Comparison of ENCODE assay signal across 1 cellular context in the genomic region with DNA sequence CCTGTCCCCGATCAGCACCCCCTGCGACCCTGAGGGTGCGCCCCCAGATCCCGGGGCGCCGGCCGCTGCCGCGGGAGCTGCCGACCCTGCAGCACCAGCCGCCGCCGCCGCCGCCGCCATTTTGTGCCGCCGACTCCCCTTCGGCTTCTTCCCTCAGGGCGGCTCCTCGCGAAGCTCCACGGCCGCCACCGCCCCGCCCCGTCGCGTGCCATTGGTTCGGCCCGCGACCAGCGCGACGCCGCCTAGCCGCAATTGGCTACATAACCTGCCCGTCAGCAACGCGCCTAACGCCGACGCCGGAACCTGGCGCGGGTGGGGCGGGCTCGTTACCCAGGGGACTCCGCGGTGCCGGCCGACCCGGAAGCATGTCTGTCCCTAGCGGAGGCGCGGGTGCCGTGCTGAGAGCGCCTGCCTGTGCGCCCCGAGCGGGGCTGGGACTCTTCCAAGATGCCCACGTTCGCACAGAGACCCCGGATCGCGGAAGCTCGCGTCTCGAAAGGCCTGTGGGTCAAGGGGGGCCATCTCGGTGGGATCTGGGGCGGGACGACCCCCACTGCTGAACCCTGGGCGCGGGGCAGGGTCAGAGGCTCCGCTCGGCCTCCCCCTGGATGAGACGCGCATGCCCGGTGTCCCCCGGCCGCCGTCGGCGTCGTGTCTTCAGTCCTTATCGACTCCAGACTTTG.
TF ChIP-seq lines count a peak whose summit lies in the region.

TSS of gene CCNL2 (minus strand) at position 149 of the 683 bp plus-strand sequence. CDS start at position 120, 29 bp downstream.

TF ChIP-seq in K562, 482 proteins besides CTCF, POLR2A, EP300 and RAD21 (continued from another document and continues in another):
- TF ChIP-seq ZNF277 (CRISPR knock-in tag; IDR thresholded peaks at IDR 0.05; ENCODE audit: borderline replicate concordance): 0 out of 2 replicates have a peak, but pooled peaks have one; percentile 6
- no peak for TF ChIP-seq ZEB2 (IDR thresholded peaks at IDR 0.05)
- no peak; the same call in 1 of the 2 replicates for TF ChIP-seq TFE3 (CRISPR knock-in tag; IDR thresholded peaks at IDR 0.05)
- TF ChIP-seq RHOXF2B (CRISPR knock-in tag; conservative IDR thresholded peaks at IDR 0.05): 0 out of 2 replicates have a peak, but pooled peaks have one; percentile 52
- peak; percentile 87 for TF ChIP-seq POLR2B (IDR thresholded peaks at IDR 0.05; ENCODE audit: low read depth, partially characterized antibody)
- TF ChIP-seq, protein P1, sequence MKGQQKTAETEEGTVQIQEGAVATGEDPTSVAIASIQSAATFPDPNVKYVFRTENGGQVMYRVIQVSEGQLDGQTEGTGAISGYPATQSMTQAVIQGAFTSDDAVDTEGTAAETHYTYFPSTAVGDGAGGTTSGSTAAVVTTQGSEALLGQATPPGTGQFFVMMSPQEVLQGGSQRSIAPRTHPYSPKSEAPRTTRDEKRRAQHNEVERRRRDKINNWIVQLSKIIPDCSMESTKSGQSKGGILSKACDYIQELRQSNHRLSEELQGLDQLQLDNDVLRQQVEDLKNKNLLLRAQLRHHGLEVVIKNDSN (CRISPR knock-in tag; IDR thresholded peaks at IDR 0.05): no peak
- TF ChIP-seq ZNF384 (IDR thresholded peaks at IDR 0.05; ENCODE audit: low read depth, low read length): no peak
- peak; percentile 66; the same call in 1 of the 2 replicates for TF ChIP-seq ZNF224 (CRISPR knock-in tag; IDR thresholded peaks at IDR 0.05)
- TF ChIP-seq THRAP3 (IDR thresholded peaks at IDR 0.05; ENCODE audit: borderline replicate concordance): no peak
- TF ChIP-seq, protein P2, sequence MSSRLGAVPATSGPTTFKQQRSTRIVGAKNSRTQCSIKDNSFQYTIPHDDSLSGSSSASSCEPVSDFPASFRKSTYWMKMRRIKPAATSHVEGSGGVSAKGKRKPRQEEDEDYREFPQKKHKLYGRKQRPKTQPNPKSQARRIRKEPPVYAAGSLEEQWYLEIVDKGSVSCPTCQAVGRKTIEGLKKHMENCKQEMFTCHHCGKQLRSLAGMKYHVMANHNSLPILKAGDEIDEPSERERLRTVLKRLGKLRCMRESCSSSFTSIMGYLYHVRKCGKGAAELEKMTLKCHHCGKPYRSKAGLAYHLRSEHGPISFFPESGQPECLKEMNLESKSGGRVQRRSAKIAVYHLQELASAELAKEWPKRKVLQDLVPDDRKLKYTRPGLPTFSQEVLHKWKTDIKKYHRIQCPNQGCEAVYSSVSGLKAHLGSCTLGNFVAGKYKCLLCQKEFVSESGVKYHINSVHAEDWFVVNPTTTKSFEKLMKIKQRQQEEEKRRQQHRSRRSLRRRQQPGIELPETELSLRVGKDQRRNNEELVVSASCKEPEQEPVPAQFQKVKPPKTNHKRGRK (tag; IDR thresholded peaks at IDR 0.05): no peak
- peak; percentile 94 for TF ChIP-seq KLF1 (tag; IDR thresholded peaks at IDR 0.05)
- TF ChIP-seq, protein P3, sequence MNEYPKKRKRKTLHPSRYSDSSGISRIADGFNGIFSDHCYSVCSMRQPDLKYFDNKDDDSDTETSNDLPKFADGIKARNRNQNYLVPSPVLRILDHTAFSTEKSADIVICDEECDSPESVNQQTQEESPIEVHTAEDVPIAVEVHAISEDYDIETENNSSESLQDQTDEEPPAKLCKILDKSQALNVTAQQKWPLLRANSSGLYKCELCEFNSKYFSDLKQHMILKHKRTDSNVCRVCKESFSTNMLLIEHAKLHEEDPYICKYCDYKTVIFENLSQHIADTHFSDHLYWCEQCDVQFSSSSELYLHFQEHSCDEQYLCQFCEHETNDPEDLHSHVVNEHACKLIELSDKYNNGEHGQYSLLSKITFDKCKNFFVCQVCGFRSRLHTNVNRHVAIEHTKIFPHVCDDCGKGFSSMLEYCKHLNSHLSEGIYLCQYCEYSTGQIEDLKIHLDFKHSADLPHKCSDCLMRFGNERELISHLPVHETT (CRISPR knock-in tag; conservative IDR thresholded peaks at IDR 0.05 in 1 of 2, IDR thresholded peaks at IDR 0.05 in 1 of 2): peak in 1 of 2 experiments; percentile 92; a peak in 2 of 4 replicates
- no peak for TF ChIP-seq CC2D1A (IDR thresholded peaks at IDR 0.05)
- TF ChIP-seq MCM3 (IDR thresholded peaks at IDR 0.05): no peak
- no peak for TF ChIP-seq SAFB2 (IDR thresholded peaks at IDR 0.05; ENCODE audit: borderline replicate concordance, low read depth, low read length, severe bottlenecking)
- no peak for TF ChIP-seq HSF4 (CRISPR knock-in tag; IDR thresholded peaks at IDR 0.05; ENCODE audit: borderline replicate concordance)
- TF ChIP-seq ZNF445 (CRISPR knock-in tag; IDR thresholded peaks at IDR 0.05; ENCODE audit: low read depth): no peak
- TF ChIP-seq NUFIP1 (IDR thresholded peaks at IDR 0.05; ENCODE audit: partially characterized antibody): no peak
- no peak for TF ChIP-seq PTBP1 (IDR thresholded peaks at IDR 0.05; ENCODE audit: low read depth, low read length)
- peak; percentile 91 for TF ChIP-seq CHD2 (IDR thresholded peaks at IDR 0.05; ENCODE audit: low read depth, low read length)
- no peak for TF ChIP-seq ELK1 (CRISPR knock-in tag; IDR thresholded peaks at IDR 0.05)
- TF ChIP-seq CBX2 (IDR thresholded peaks at IDR 0.05; ENCODE audit: insufficient read depth, low read length, poor library complexity, severe bottlenecking): no peak
- TF ChIP-seq, protein P4, sequence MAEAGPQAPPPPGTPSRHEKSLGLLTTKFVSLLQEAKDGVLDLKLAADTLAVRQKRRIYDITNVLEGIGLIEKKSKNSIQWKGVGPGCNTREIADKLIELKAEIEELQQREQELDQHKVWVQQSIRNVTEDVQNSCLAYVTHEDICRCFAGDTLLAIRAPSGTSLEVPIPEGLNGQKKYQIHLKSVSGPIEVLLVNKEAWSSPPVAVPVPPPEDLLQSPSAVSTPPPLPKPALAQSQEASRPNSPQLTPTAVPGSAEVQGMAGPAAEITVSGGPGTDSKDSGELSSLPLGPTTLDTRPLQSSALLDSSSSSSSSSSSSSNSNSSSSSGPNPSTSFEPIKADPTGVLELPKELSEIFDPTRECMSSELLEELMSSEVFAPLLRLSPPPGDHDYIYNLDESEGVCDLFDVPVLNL (CRISPR knock-in tag; IDR thresholded peaks at IDR 0.05; ENCODE audit: low read depth): no peak
- no peak for TF ChIP-seq WHSC1 (IDR thresholded peaks at IDR 0.05; ENCODE audit: low read length)
- TF ChIP-seq, protein P5, sequence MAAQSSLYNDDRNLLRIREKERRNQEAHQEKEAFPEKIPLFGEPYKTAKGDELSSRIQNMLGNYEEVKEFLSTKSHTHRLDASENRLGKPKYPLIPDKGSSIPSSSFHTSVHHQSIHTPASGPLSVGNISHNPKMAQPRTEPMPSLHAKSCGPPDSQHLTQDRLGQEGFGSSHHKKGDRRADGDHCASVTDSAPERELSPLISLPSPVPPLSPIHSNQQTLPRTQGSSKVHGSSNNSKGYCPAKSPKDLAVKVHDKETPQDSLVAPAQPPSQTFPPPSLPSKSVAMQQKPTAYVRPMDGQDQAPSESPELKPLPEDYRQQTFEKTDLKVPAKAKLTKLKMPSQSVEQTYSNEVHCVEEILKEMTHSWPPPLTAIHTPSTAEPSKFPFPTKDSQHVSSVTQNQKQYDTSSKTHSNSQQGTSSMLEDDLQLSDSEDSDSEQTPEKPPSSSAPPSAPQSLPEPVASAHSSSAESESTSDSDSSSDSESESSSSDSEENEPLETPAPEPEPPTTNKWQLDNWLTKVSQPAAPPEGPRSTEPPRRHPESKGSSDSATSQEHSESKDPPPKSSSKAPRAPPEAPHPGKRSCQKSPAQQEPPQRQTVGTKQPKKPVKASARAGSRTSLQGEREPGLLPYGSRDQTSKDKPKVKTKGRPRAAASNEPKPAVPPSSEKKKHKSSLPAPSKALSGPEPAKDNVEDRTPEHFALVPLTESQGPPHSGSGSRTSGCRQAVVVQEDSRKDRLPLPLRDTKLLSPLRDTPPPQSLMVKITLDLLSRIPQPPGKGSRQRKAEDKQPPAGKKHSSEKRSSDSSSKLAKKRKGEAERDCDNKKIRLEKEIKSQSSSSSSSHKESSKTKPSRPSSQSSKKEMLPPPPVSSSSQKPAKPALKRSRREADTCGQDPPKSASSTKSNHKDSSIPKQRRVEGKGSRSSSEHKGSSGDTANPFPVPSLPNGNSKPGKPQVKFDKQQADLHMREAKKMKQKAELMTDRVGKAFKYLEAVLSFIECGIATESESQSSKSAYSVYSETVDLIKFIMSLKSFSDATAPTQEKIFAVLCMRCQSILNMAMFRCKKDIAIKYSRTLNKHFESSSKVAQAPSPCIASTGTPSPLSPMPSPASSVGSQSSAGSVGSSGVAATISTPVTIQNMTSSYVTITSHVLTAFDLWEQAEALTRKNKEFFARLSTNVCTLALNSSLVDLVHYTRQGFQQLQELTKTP (IDR thresholded peaks at IDR 0.05; ENCODE audit: low read depth in 1 of 2, partially characterized antibody in 2 of 2): peak in 1 of 2 experiments; percentile 54
- TF ChIP-seq, protein P6, sequence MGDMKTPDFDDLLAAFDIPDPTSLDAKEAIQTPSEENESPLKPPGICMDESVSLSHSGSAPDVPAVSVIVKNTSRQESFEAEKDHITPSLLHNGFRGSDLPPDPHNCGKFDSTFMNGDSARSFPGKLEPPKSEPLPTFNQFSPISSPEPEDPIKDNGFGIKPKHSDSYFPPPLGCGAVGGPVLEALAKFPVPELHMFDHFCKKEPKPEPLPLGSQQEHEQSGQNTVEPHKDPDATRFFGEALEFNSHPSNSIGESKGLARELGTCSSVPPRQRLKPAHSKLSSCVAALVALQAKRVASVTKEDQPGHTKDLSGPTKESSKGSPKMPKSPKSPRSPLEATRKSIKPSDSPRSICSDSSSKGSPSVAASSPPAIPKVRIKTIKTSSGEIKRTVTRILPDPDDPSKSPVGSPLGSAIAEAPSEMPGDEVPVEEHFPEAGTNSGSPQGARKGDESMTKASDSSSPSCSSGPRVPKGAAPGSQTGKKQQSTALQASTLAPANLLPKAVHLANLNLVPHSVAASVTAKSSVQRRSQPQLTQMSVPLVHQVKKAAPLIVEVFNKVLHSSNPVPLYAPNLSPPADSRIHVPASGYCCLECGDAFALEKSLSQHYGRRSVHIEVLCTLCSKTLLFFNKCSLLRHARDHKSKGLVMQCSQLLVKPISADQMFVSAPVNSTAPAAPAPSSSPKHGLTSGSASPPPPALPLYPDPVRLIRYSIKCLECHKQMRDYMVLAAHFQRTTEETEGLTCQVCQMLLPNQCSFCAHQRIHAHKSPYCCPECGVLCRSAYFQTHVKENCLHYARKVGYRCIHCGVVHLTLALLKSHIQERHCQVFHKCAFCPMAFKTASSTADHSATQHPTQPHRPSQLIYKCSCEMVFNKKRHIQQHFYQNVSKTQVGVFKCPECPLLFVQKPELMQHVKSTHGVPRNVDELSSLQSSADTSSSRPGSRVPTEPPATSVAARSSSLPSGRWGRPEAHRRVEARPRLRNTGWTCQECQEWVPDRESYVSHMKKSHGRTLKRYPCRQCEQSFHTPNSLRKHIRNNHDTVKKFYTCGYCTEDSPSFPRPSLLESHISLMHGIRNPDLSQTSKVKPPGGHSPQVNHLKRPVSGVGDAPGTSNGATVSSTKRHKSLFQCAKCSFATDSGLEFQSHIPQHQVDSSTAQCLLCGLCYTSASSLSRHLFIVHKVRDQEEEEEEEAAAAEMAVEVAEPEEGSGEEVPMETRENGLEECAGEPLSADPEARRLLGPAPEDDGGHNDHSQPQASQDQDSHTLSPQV (IDR thresholded peaks at IDR 0.05): 0 out of 2 replicates have a peak, but pooled peaks have one; percentile 8
- TF ChIP-seq KDM1A (IDR thresholded peaks at IDR 0.05): no peak
- TF ChIP-seq HEY1 (CRISPR knock-in tag; IDR thresholded peaks at IDR 0.05; ENCODE audit: borderline replicate concordance): no peak; the same call in 1 of the 2 replicates
- no peak for TF ChIP-seq SMARCB1 (IDR thresholded peaks at IDR 0.05; ENCODE audit: insufficient read length, low read depth)
- no peak; the same call in 1 of the 2 replicates for TF ChIP-seq LEF1 (IDR thresholded peaks at IDR 0.05)
- no peak for TF ChIP-seq MEF2A (IDR thresholded peaks at IDR 0.05; ENCODE audit: control insufficient read depth, low read depth, low read length)
- no peak for TF ChIP-seq MAFF (IDR thresholded peaks at IDR 0.05; ENCODE audit: low read length)
- no peak for TF ChIP-seq NFXL1 (CRISPR knock-in tag; IDR thresholded peaks at IDR 0.05)
- TF ChIP-seq SUPT5H (IDR thresholded peaks at IDR 0.05): peak; percentile 93
- TF ChIP-seq DDX20 (tag; IDR thresholded peaks at IDR 0.05; ENCODE audit: low read depth): no peak
- peak; percentile 92 for TF ChIP-seq MTA1 (IDR thresholded peaks at IDR 0.05; ENCODE audit: borderline replicate concordance)
